Comparison of ENCODE assay signal across 11 cellular contexts in the genomic region with DNA sequence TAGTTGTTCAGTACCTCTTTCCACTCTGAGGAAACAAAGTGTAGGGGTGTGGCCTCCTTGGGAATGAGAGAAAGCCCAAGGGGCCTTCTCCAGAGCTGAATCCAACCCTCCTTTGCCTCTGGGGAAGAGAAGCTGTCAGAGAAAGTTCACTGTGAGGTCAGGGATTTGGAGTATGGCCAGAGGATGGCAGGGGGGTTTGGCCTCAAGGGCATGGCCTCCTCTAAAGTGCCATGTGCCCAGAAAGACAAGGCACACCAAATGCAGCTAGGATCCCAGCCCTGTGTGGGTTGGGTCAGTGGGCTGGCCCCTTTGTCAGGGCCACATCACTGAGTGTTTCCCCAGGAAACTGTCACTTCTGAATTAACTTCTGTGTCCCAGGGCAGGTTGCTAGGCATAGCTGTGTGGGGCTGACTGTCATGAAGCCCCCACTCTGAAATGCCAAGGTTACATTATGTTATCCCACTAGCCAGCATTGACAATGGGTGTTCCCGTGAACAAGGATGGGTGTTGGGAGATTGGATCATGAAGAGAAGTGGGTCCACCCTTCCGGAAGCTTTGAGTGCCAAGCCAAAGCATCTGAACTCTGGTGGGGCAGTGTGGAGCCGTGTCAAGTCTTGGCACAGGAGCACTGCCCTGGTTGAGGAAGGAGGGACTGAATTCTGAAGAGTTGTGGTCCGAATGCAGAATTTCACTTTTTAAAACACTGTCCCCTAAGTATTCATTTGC.
DNase-seq lines count a peak whose midpoint lies in the region; ATAC-seq and TF ChIP-seq lines count a peak whose summit lies in the region.
"Had no signal": no experiment of that assay in that cellular context is flagged by ENCODE, and none has a peak within 500 bp of the region (broad histone marks: within the 10 kb centered on the region; RNA-seq: fewer than 3 reads in every experiment).

No MANE protein-coding gene starts in this region.

- H3K4me3 ChIP-seq in SJCRH30 (no peak overlapping the region), lower lobe of right lung (no peak overlapping the region), thyroid gland (replicated peaks in 1 of 3) (no peak overlapping the region), WERI-Rb-1 (ENCODE audit: low read depth, low read length) (no peak overlapping the region)
- H3K4me3 ChIP-seq: transverse colon had no signal

- no peak for TF ChIP-seq CTCF in lower lobe of right lung (IDR thresholded peaks at IDR 0.05)
- no peak for TF ChIP-seq CTCF in thyroid gland (IDR thresholded peaks at IDR 0.05)
- no peak for TF ChIP-seq CTCF in WERI-Rb-1 (IDR thresholded peaks at IDR 0.05; ENCODE audit: low read depth, low read length)

- H3K36me3 Mint-ChIP-seq in activated naive CD4-positive, alpha-beta T cell treated with anti-CD3 and anti-CD28 coated beads, Interleukin-2, amount 50 U/mL, for 72 hours: no peaks in the 10 kb centered on the region
- H3K36me3 Mint-ChIP-seq: IgD-negative memory B cell had no signal

- ATAC-seq in activated naive CD4-positive, alpha-beta T cell treated with anti-CD3 and anti-CD28 coated beads, Interleukin-2, amount 50 U/mL, for 72 hours: no peak
- ATAC-seq in lower lobe of right lung (no peak), HG02973 (IDR thresholded peaks at IDR 0.05; ENCODE audit: unreplicated experiment) (no peak)

- peak overlapping the region; percentile 35 to 77 for H3K27ac Mint-ChIP-seq in activated naive CD4-positive, alpha-beta T cell treated with anti-CD3 and anti-CD28 coated beads, Interleukin-2, amount 50 U/mL, for 72 hours
- H3K27ac Mint-ChIP-seq: IgD-negative memory B cell had no signal

- H3K36me3 ChIP-seq in SJCRH30 (peaks cover 4% of the 10 kb centered on the region; the same call in 1 of the 2 replicates), lower lobe of right lung (peaks cover 17% of the 10 kb centered on the region), thyroid gland (peaks cover 0 to 3% of the 10 kb centered on the region in 2 donors), WERI-Rb-1 (peaks cover 4% of the 10 kb centered on the region)
- H3K36me3 ChIP-seq: transverse colon had no signal

- intact Hi-C loops in lower lobe of right lung (cut with DNase I) (no loop called here), thyroid gland (cut with DNase I) (loop anchor here (10.0 kb wide), 1 partner anchor 887 kb away; no protein-coding TSS in a partner anchor)

- 72 to 75% methylated on average over 4 of the region's 4 CpGs for WGBS in thyroid gland, 2 donors

- H3K4me1 ChIP-seq in SJCRH30 (peaks cover 47% of the 10 kb centered on the region), lower lobe of right lung (peaks cover 88% of the 10 kb centered on the region), thyroid gland (peaks cover 45 to 82% of the 10 kb centered on the region in 2 donors)

- no peaks in the 10 kb centered on the region for H3K27me3 ChIP-seq in SJCRH30
- H3K27me3 ChIP-seq in lower lobe of right lung (ENCODE audit: low read depth): no peaks in the 10 kb centered on the region
- no peaks in the 10 kb centered on the region for H3K27me3 ChIP-seq in thyroid gland
- no peaks in the 10 kb centered on the region for H3K27me3 ChIP-seq in WERI-Rb-1 (ENCODE audit: insufficient read depth, low read depth, severe bottlenecking)
- H3K27me3 ChIP-seq: transverse colon had no signal

- H3K27ac ChIP-seq in SJCRH30 (peak overlapping the region; percentile 62), lower lobe of right lung (peak overlapping the region; percentile 76), thyroid gland (peak overlapping the region in 2 of 3 donors; percentile 27 to 74), WERI-Rb-1 (no peak overlapping the region)

- no peaks in the 10 kb centered on the region for H3K9me3 Mint-ChIP-seq in activated naive CD4-positive, alpha-beta T cell treated with anti-CD3 and anti-CD28 coated beads, Interleukin-2, amount 50 U/mL, for 72 hours
- H3K9me3 Mint-ChIP-seq: IgD-negative memory B cell had no signal

- no peak for TF ChIP-seq POLR2A in thyroid gland (IDR thresholded peaks at IDR 0.05)

- no peak for DNase-seq in activated naive CD4-positive, alpha-beta T cell treated with anti-CD3 and anti-CD28 coated beads, Interleukin-2, amount 50 U/mL, for 72 hours (ENCODE audit: low spot score in 2 of 2)
- no peak for DNase-seq in activated naive CD4-positive, alpha-beta T cell treated with anti-CD3 and anti-CD28 coated beads, Interleukin-2, amount 50 U/mL, for 16 hours
- peak; percentile 57 to 68 for DNase-seq in SJCRH30
- DNase-seq in lower lobe of right lung: no peak
- no peak for DNase-seq in thyroid gland
- DNase-seq in WERI-Rb-1: no peak
- DNase-seq in activated effector memory CD4-positive, alpha-beta T cell treated with Interleukin-2 at 50 U/mL for 16 hours: no peak
- DNase-seq: NCI-H1436 treated with DMSO at 0.1 percent for 48 hours, transverse colon had no signal

- H3K9me3 ChIP-seq in SJCRH30 (replicated peaks) (no peaks in the 10 kb centered on the region), lower lobe of right lung (no peaks in the 10 kb centered on the region), thyroid gland (no peaks in the 10 kb centered on the region), WERI-Rb-1 (ENCODE audit: severe bottlenecking) (no peaks in the 10 kb centered on the region)
- H3K9me3 ChIP-seq: transverse colon had no signal

Comparison
In these comparisons a context has a peak if more than half of its experiments do, and no peak if none do; other contexts are left out.
1. DNase-seq: peak in SJCRH30 (2 of 2); none in activated naive CD4-positive, alpha-beta T cell treated with anti-CD3 and anti-CD28 coated beads, Interleukin-2, amount 50 U/mL, for 72 hours (0 of 2), activated naive CD4-positive, alpha-beta T cell treated with anti-CD3 and anti-CD28 coated beads, Interleukin-2, amount 50 U/mL, for 16 hours (single experiment), lower lobe of right lung (single experiment), thyroid gland (0 of 2), WERI-Rb-1 (single experiment) and activated effector memory CD4-positive, alpha-beta T cell treated with Interleukin-2 at 50 U/mL for 16 hours (single experiment).